Comparison of ENCODE assay signal across 8 cellular contexts in genomic region chr1:110209715-110210603, GRCh38. TPM values are rescaled to one million over a fixed set of nuclear protein-coding genes. Genes with fewer than 3 reads are reported as not detected.
DNase-seq lines count a peak whose midpoint lies in the region; ATAC-seq and TF ChIP-seq lines count a peak whose summit lies in the region.

TSS of gene KCNC4 (plus strand) at chr1:110210314. CDS start at chr1:110211500, 1,186 bp downstream.

- TF ChIP-seq CTCF in glutamatergic neuron (IDR thresholded peaks at IDR 0.05; ENCODE audit: partially characterized antibody, unreplicated experiment) (no peak), osteocyte (IDR thresholded peaks at IDR 0.05) (no peak), testis (IDR thresholded peaks at IDR 0.05) (no peak)

- no peaks in the 10 kb centered on the region for H3K9me3 Mint-ChIP-seq in activated naive CD4-positive, alpha-beta T cell treated with anti-CD3 and anti-CD28 coated beads, Interleukin-2, amount 50 U/mL, for 72 hours
- H3K9me3 Mint-ChIP-seq in glutamatergic neuron (ENCODE audit: unreplicated experiment), result peaks cover 12% of the 10 kb centered on the region
- H3K9me3 Mint-ChIP-seq in osteocyte (ENCODE audit: unreplicated experiment), result no peaks in the 10 kb centered on the region

- ATAC-seq in activated naive CD4-positive, alpha-beta T cell treated with anti-CD3 and anti-CD28 coated beads, Interleukin-2, amount 50 U/mL, for 72 hours, result peak; percentile 88 to 89

- no peaks in the 10 kb centered on the region for H3K27me3 ChIP-seq in HAP-1 (ENCODE audit: low read depth)
- H3K27me3 ChIP-seq in MG63, result no peaks in the 10 kb centered on the region
- H3K27me3 ChIP-seq in testis, result no peaks in the 10 kb centered on the region

- H3K27me3 Mint-ChIP-seq in glutamatergic neuron (ENCODE audit: unreplicated experiment) (peaks cover 19% of the 10 kb centered on the region), osteocyte (ENCODE audit: unreplicated experiment) (peaks cover 25% of the 10 kb centered on the region)

- peaks cover 15% of the 10 kb centered on the region for H3K4me1 ChIP-seq in ES-I3 (ENCODE audit: insufficient read depth, low read length)
- H3K4me1 ChIP-seq in HAP-1, result peaks cover 17% of the 10 kb centered on the region
- H3K4me1 ChIP-seq in testis, result peaks cover 13% of the 10 kb centered on the region

- peak within 1 kb of the TSS; percentile 92 to 94 for H3K27ac Mint-ChIP-seq in activated naive CD4-positive, alpha-beta T cell treated with anti-CD3 and anti-CD28 coated beads, Interleukin-2, amount 50 U/mL, for 72 hours
- H3K27ac Mint-ChIP-seq in glutamatergic neuron (ENCODE audit: unreplicated experiment) (peak within 1 kb of the TSS; percentile 85), osteocyte (ENCODE audit: unreplicated experiment) (peak within 1 kb of the TSS; percentile 10)

- peak within 1 kb of the TSS; percentile 85 for H3K4me3 Mint-ChIP-seq in glutamatergic neuron (ENCODE audit: unreplicated experiment)
- H3K4me3 Mint-ChIP-seq in osteocyte (ENCODE audit: unreplicated experiment), result peak within 1 kb of the TSS; percentile 84

- peaks cover 5% of the 10 kb centered on the region in 2 donors for H3K36me3 Mint-ChIP-seq in activated naive CD4-positive, alpha-beta T cell treated with anti-CD3 and anti-CD28 coated beads, Interleukin-2, amount 50 U/mL, for 72 hours
- H3K36me3 Mint-ChIP-seq in glutamatergic neuron (ENCODE audit: unreplicated experiment), result no peaks in the 10 kb centered on the region
- H3K36me3 Mint-ChIP-seq in osteocyte (ENCODE audit: unreplicated experiment), result no peaks in the 10 kb centered on the region

- H3K4me3 ChIP-seq in HAP-1 (peak within 1 kb of the TSS; percentile 51), MG63 (peak within 1 kb of the TSS; percentile 63), testis (peak within 1 kb of the TSS; percentile 57 to 71)

- H3K36me3 ChIP-seq in ES-I3 (ENCODE audit: insufficient read depth, low read length), result no peaks in the 10 kb centered on the region
- no peaks in the 10 kb centered on the region; the same call in 1 of the 2 replicates for H3K36me3 ChIP-seq in HAP-1 (replicated peaks)
- no peaks in the 10 kb centered on the region for H3K36me3 ChIP-seq in MG63
- H3K36me3 ChIP-seq in testis (ENCODE audit: low read depth, missing control alignments), result no peaks in the 10 kb centered on the region

- in situ Hi-C loops in HAP-1 (cut with MboI; ENCODE audit: low sequenced_read_pairs), result no loop called here

- intact Hi-C loops in testis (cut with DNase I; ENCODE audit: low total_unique reads), result loop anchor here (5.0 to 10.0 kb wide), 2 partner anchors 102 to 285 kb away; no protein-coding TSS in a partner anchor

- TF ChIP-seq POLR2A in testis (IDR thresholded peaks at IDR 0.05), result no peak

- WGBS in testis, 2 donors, result 1% methylated on average over 32 to 80 of the region's 103 CpGs

- H3K9me3 ChIP-seq in ES-I3 (ENCODE audit: control insufficient read depth, insufficient read depth, low read length) (no peaks in the 10 kb centered on the region), HAP-1 (no peaks in the 10 kb centered on the region), MG63 (no peaks in the 10 kb centered on the region), testis (no peaks in the 10 kb centered on the region)

- peak within 1 kb of the TSS; percentile 63 to 76 for H3K27ac ChIP-seq in testis

- peaks cover 33% of the 10 kb centered on the region for H3K4me1 Mint-ChIP-seq in glutamatergic neuron (ENCODE audit: low read depth, unreplicated experiment)
- peaks cover 15% of the 10 kb centered on the region for H3K4me1 Mint-ChIP-seq in osteocyte (ENCODE audit: unreplicated experiment)

- DNase-seq in HAP-1 (ENCODE audit: low spot score in 2 of 2) (peak; percentile 83 to 92), MG63 (peak; percentile 97), SKM-1 (lab: John Stamatoyannopoulos, UW; ENCODE audit: unreplicated experiment) (peak; percentile 28), glutamatergic neuron (peak; percentile 79), osteocyte (ENCODE audit: extremely low spot score, unreplicated experiment) (no peak), testis (peak; percentile 88)
- DNase-seq in activated naive CD4-positive, alpha-beta T cell treated with anti-CD3 and anti-CD28 coated beads, Interleukin-2, amount 50 U/mL, for 72 hours (ENCODE audit: low spot score in 2 of 2), result peak; percentile 84 to 87

- peak within 1 kb of the TSS; percentile 75 for H3K9ac ChIP-seq in ES-I3 (ENCODE audit: low read depth, low read length)

RNA-seq across cellular contexts. Expression of gene KCNC4, which starts in this region (rescaled TPM):
- total RNA-seq in MG63 (2014; rRNA removed; shearing (Covaris generic); ENCODE audit: low replicate concordance), result 3.1 and 4.4 TPM in 2 replicates
- total RNA-seq in activated naive CD4-positive, alpha-beta T cell treated with anti-CD3 and anti-CD28 coated beads, Interleukin-2, amount 50 U/mL, for 72 hours, result 10 to 100 TPM in 1 of 2 donors, 1 to 10 TPM in 1; 8.6 to 27.1 TPM
- 9.7 TPM for total RNA-seq in glutamatergic neuron (ENCODE audit: unreplicated experiment)
- 1.1 and 2.0 TPM in 2 replicates for total RNA-seq in osteocyte
- total RNA-seq in testis, result 10 to 100 TPM; 21.7 to 24.8 TPM
- polyA plus RNA-seq in testis (ENCODE audit: insufficient read depth, low read depth, low replicate concordance), result 9.5 TPM

Comparison
In these comparisons a context has a peak if more than half of its experiments do, and no peak if none do; other contexts are left out.
1. H3K27ac Mint-ChIP-seq: peak in every context shown above with its lines; median percentile 93 in activated naive CD4-positive, alpha-beta T cell treated with anti-CD3 and anti-CD28 coated beads, Interleukin-2, amount 50 U/mL, for 72 hours; 85 in glutamatergic neuron; 10 in osteocyte.